ENCODE assay signal across 8 cellular contexts in genomic region chr9:85818971-85819370, GRCh38.
DNase-seq lines count a peak whose midpoint lies in the region; ATAC-seq and TF ChIP-seq lines count a peak whose summit lies in the region.
"Not testable (repeated sequence)": the region's sequence is repeated elsewhere in the genome, so short reads cannot be mapped to it uniquely, and the experiment has no call there.

No MANE protein-coding gene starts in this region.

- not testable (repeated sequence) for H3K27me3 Mint-ChIP-seq in CD4-positive, CD25-positive, alpha-beta regulatory T cell; activated naive CD8-positive, alpha-beta T cell treated with anti-CD3 and anti-CD28 coated beads, Interleukin-2, amount 50 U/mL, for 24 hours

- not testable (repeated sequence) for H3K36me3 Mint-ChIP-seq in CD4-positive, CD25-positive, alpha-beta regulatory T cell; activated naive CD8-positive, alpha-beta T cell treated with anti-CD3 and anti-CD28 coated beads, Interleukin-2, amount 50 U/mL, for 24 hours (ENCODE audit: low read depth)

- not testable (repeated sequence) for H3K4me1 Mint-ChIP-seq in CD4-positive, CD25-positive, alpha-beta regulatory T cell; activated naive CD8-positive, alpha-beta T cell treated with anti-CD3 and anti-CD28 coated beads, Interleukin-2, amount 50 U/mL, for 24 hours

- peak; percentile 49 for TF ChIP-seq CTCF in LNCaP clone FGC (IDR thresholded peaks at IDR 0.05; ENCODE audit: control insufficient read depth, extremely low read depth, insufficient read depth)
- peak; percentile 67 for TF ChIP-seq CTCF in PC-9 (conservative IDR thresholded peaks at IDR 0.05)
- TF ChIP-seq CTCF in lower lobe of right lung (IDR thresholded peaks at IDR 0.05) = peak; percentile 38

- not testable (repeated sequence) for H3K4me2 ChIP-seq in PC-9

- CTCF ChIA-PET in PC-9 (lab: Charles Lee) = interaction anchor here (0.7 to 0.9 kb wide), 2 partner anchors 76 to 90 kb away, joined by 3 read pairs; no protein-coding TSS in a partner anchor

- not testable (repeated sequence) for H3K27ac ChIP-seq in CD4-positive, CD25-positive, alpha-beta regulatory T cell (ENCODE audit: insufficient read depth, low read length, poor library complexity, severe bottlenecking); PC-9; lower lobe of right lung

- H3K36me3 ChIP-seq in CD4-positive, CD25-positive, alpha-beta regulatory T cell (ENCODE audit: control insufficient read depth, insufficient read depth, low read length); PC-9 (ENCODE audit: low read depth): not testable (repeated sequence)
- peaks cover 23% of the 10 kb centered on the region for H3K36me3 ChIP-seq in lower lobe of right lung

- H3K9me2 ChIP-seq in PC-9 (ENCODE audit: insufficient read depth) = not testable (repeated sequence)

- BruUV-seq in PC-9 (replicated peaks; lab: Mats Ljungman, UMichigan) = not testable (repeated sequence)

- H2AFZ ChIP-seq in PC-9 = not testable (repeated sequence)

- not testable (repeated sequence) for H4K20me1 ChIP-seq in PC-9 (ENCODE audit: insufficient read depth)

- peak; percentile 53 to 55 for ATAC-seq in CD4-positive, CD25-positive, alpha-beta regulatory T cell (ENCODE audit: low read depth in 2 of 2)
- ATAC-seq in GM21576 (IDR thresholded peaks at IDR 0.05; ENCODE audit: unreplicated experiment) (peak; percentile 77), lower lobe of right lung (peak; percentile 60 to 64)
- ATAC-seq in activated naive CD8-positive, alpha-beta T cell treated with anti-CD3 and anti-CD28 coated beads, Interleukin-2, amount 50 U/mL, for 24 hours = peak; percentile 33

- not testable (repeated sequence) for H3K4me3 ChIP-seq in CD4-positive, CD25-positive, alpha-beta regulatory T cell (ENCODE audit: low read depth, low read length); LNCaP clone FGC (ENCODE audit: low read depth, low read length); PC-9; lower lobe of right lung

- H3F3A ChIP-seq in PC-9 (ENCODE audit: insufficient read depth, low read depth) = not testable (repeated sequence)

- intact Hi-C loops in PC-9 (cut with micrococcal nuclease; ENCODE audit: unreplicated experiment) = loop anchor here (2.0 kb wide), 1 partner anchor 82 kb away; no protein-coding TSS in a partner anchor
- intact Hi-C loops in lower lobe of right lung (cut with DNase I) = not testable (repeated sequence)

- not testable (repeated sequence) for H3K4me1 ChIP-seq in CD4-positive, CD25-positive, alpha-beta regulatory T cell (ENCODE audit: control insufficient read depth, insufficient read depth, low read length, poor library complexity, severe bottlenecking); PC-9 (replicated peaks; ENCODE audit: insufficient read depth); lower lobe of right lung

- not testable (repeated sequence) for H3K9me3 ChIP-seq in CD4-positive, CD25-positive, alpha-beta regulatory T cell (ENCODE audit: control insufficient read depth in 2 of 2, low read length in 2 of 2); PC-9 (ENCODE audit: insufficient read depth, low read depth); lower lobe of right lung

- not testable (repeated sequence) for H3K9me3 Mint-ChIP-seq in CD4-positive, CD25-positive, alpha-beta regulatory T cell; activated naive CD8-positive, alpha-beta T cell treated with anti-CD3 and anti-CD28 coated beads, Interleukin-2, amount 50 U/mL, for 24 hours

- not testable (repeated sequence) for H3K27me3 ChIP-seq in CD4-positive, CD25-positive, alpha-beta regulatory T cell (ENCODE audit: control insufficient read depth, insufficient read depth, low read length); PC-9 (ENCODE audit: insufficient read depth, low read depth); lower lobe of right lung (ENCODE audit: low read depth)

- POLR2A ChIA-PET in PC-9 (lab: Charles Lee; ENCODE audit: unreplicated experiment) = interaction anchor here (0.7 kb wide), 1 partner anchor 104 kb away, joined by 4 read pairs; no protein-coding TSS in a partner anchor

- not testable (repeated sequence) for H3K4me3 Mint-ChIP-seq in CD4-positive, CD25-positive, alpha-beta regulatory T cell; activated naive CD8-positive, alpha-beta T cell treated with anti-CD3 and anti-CD28 coated beads, Interleukin-2, amount 50 U/mL, for 24 hours

- H3K79me2 ChIP-seq in PC-9 (ENCODE audit: low read depth) = not testable (repeated sequence)

- H3K27ac Mint-ChIP-seq in CD4-positive, CD25-positive, alpha-beta regulatory T cell; activated naive CD8-positive, alpha-beta T cell treated with anti-CD3 and anti-CD28 coated beads, Interleukin-2, amount 50 U/mL, for 24 hours: not testable (repeated sequence)

- DNase-seq in CD4-positive, CD25-positive, alpha-beta regulatory T cell = peak in 2 of 3 donors; percentile 28 to 51
- DNase-seq in LNCaP clone FGC (ENCODE audit: low read depth); PC-9; activated naive CD8-positive, alpha-beta T cell treated with anti-CD3 and anti-CD28 coated beads, Interleukin-2, amount 50 U/mL, for 24 hours; lower lobe of right lung: not testable (repeated sequence)
- DNase-seq in fibroblast of gingiva (ENCODE audit: low read depth) = peak; percentile 18
- peak; percentile 29 for DNase-seq in stimulated activated CD4-positive, alpha-beta T cell treated with anti-CD3 and anti-CD28 coated beads, Interleukin-4, amount 100 ng/mL, for 24 hours
